In genomic region chr11:86818466-86819282, GRCh38 we compare ENCODE assay signal across 8 cellular contexts. TPM values are rescaled to one million over a fixed set of nuclear protein-coding genes. Genes with fewer than 3 reads are reported as not detected.
DNase-seq lines count a peak whose midpoint lies in the region; ATAC-seq and TF ChIP-seq lines count a peak whose summit lies in the region.

No MANE protein-coding gene starts in this region.

- H3K4me3 Mint-ChIP-seq in CD4-positive, CD25-positive, alpha-beta regulatory T cell, result no peak overlapping the region

- H3K27me3 Mint-ChIP-seq in CD4-positive, CD25-positive, alpha-beta regulatory T cell, result peaks cover 13% of the 10 kb centered on the region

- TF ChIP-seq CTCF in fibroblast of the aortic adventitia (IDR thresholded peaks at IDR 0.05; ENCODE audit: insufficient read depth, low read length), result peak; percentile 47
- peak; percentile 37 to 89 (median 87) for TF ChIP-seq CTCF in ovary (IDR thresholded peaks at IDR 0.05)

- H3K27ac ChIP-seq in CD4-positive, CD25-positive, alpha-beta regulatory T cell (ENCODE audit: insufficient read depth, low read length, poor library complexity, severe bottlenecking), result no peak overlapping the region
- H3K27ac ChIP-seq in ovary, result no peak overlapping the region

- H3K4me3 ChIP-seq in CD4-positive, CD25-positive, alpha-beta regulatory T cell (ENCODE audit: low read depth, low read length), result no peak overlapping the region
- H3K4me3 ChIP-seq in fibroblast of the aortic adventitia (ENCODE audit: low read depth, low read length) (no peak overlapping the region), ovary (no peak overlapping the region)

- no peak for TF ChIP-seq POLR2A in ovary (IDR thresholded peaks at IDR 0.05)

- no peaks in the 10 kb centered on the region for H3K36me3 ChIP-seq in CD4-positive, CD25-positive, alpha-beta regulatory T cell (ENCODE audit: control insufficient read depth, insufficient read depth, low read length)
- no peaks in the 10 kb centered on the region for H3K36me3 ChIP-seq in ovary

- no peak for TF ChIP-seq EP300 in ovary (IDR thresholded peaks at IDR 0.05)

- peaks cover 0 to 6% (median 0%) of the 10 kb centered on the region in 7 donors for H3K9me3 Mint-ChIP-seq in CD4-positive, CD25-positive, alpha-beta regulatory T cell

- peaks cover 11% of the 10 kb centered on the region for H3K27me3 ChIP-seq in CD4-positive, CD25-positive, alpha-beta regulatory T cell (ENCODE audit: control insufficient read depth, insufficient read depth, low read length)
- no peaks in the 10 kb centered on the region for H3K27me3 ChIP-seq in ovary

- DNase-seq in CD4-positive, CD25-positive, alpha-beta regulatory T cell, result peak in 2 of 3 donors; percentile 37 to 60
- DNase-seq in NCI-H1436 (lab: John Stamatoyannopoulos, UW), result peak; percentile 66
- peak; percentile 91 for DNase-seq in fibroblast of the aortic adventitia (ENCODE audit: low read depth)
- DNase-seq in ovary, result no peak
- no peak for DNase-seq in T-helper 9 cell

- peaks cover 0 to 3% (median 0%) of the 10 kb centered on the region in 4 donors for H3K4me1 Mint-ChIP-seq in CD4-positive, CD25-positive, alpha-beta regulatory T cell

- WGBS in ovary, 3 donors, result 26 to 28% (median 28%) methylated on average over 11 of the region's 11 CpGs

- H3K4me1 ChIP-seq in CD4-positive, CD25-positive, alpha-beta regulatory T cell (ENCODE audit: control insufficient read depth, insufficient read depth, low read length, poor library complexity, severe bottlenecking), result no peaks in the 10 kb centered on the region
- peaks cover 1% of the 10 kb centered on the region for H3K4me1 ChIP-seq in ovary (ENCODE audit: insufficient read depth)

- H3K27ac Mint-ChIP-seq in CD4-positive, CD25-positive, alpha-beta regulatory T cell, result no peak overlapping the region

- no peaks in the 10 kb centered on the region for H3K36me3 Mint-ChIP-seq in CD4-positive, CD25-positive, alpha-beta regulatory T cell

- intact Hi-C loops in ovary (cut with DNase I), result loop anchor here (2.0 to 10.0 kb wide), 4 partner anchors 211 to 884 kb away; no protein-coding TSS in a partner anchor

- no peak for ATAC-seq in CD4-positive, CD25-positive, alpha-beta regulatory T cell (ENCODE audit: low read depth in 2 of 2)
- ATAC-seq in GM21723 (IDR thresholded peaks at IDR 0.05; ENCODE audit: unreplicated experiment) (peak; percentile 56), SK-N-SH treated with all-trans-retinoic acid at 6 μM for 48 hours (peak; percentile 51), esophagus mucosa (no peak)

- no peaks in the 10 kb centered on the region for H3K9me3 ChIP-seq in CD4-positive, CD25-positive, alpha-beta regulatory T cell (ENCODE audit: control insufficient read depth in 2 of 2, low read length in 2 of 2)
- H3K9me3 ChIP-seq in ovary, result no peaks in the 10 kb centered on the region

TF ChIP-seq in SK-N-SH treated with all-trans-retinoic acid at 6 μM for 48 hours, 23 proteins besides CTCF, POLR2A, EP300 and RAD21:
- no peak for TF ChIP-seq ZC3H10 (CRISPR knock-in tag; IDR thresholded peaks at IDR 0.05)
- no peak for TF ChIP-seq ZNF565 (CRISPR knock-in tag; conservative IDR thresholded peaks at IDR 0.05; ENCODE audit: low read depth)
- peak; percentile 55 for TF ChIP-seq ISL1 (CRISPR knock-in tag; IDR thresholded peaks at IDR 0.05)
- TF ChIP-seq ARNTL (CRISPR knock-in tag; IDR thresholded peaks at IDR 0.05; ENCODE audit: borderline replicate concordance, low read depth), result no peak
TF ChIP-seq in SK-N-SH treated with all-trans-retinoic acid at 6 μM for 48 hours: peak in this region for 1.

RNA-seq across cellular contexts. Expression of gene PRSS23, which starts 18.3 kb away (rescaled TPM):
- not detected for total RNA-seq in CD4-positive, CD25-positive, alpha-beta regulatory T cell
- under 1 TPM in 2 of 4 donors, not detected in 2; 0.15 to 0.20 TPM for polyA plus RNA-seq in CD4-positive, CD25-positive, alpha-beta regulatory T cell
- total RNA-seq in fibroblast of the aortic adventitia (ENCODE audit: low replicate concordance), result 132 and 410 TPM in 2 replicates
- 10 to 100 TPM; 13.5 to 62.1 (median 29.5) TPM for total RNA-seq in ovary
- 100 to 1,000 TPM in 1 of 2 donors, 10 to 100 TPM in 1; 54.4 to 129 TPM for polyA plus RNA-seq in ovary
- total RNA-seq in esophagus mucosa, result 11.6 TPM

Comparison
In these comparisons a context has a peak if more than half of its experiments do, and no peak if none do; other contexts are left out.
1. ATAC-seq: peak in GM21723 (single experiment) and SK-N-SH treated with all-trans-retinoic acid at 6 μM for 48 hours (single experiment); none in CD4-positive, CD25-positive, alpha-beta regulatory T cell (0 of 2) and esophagus mucosa (single experiment).
2. DNase-seq: peak in CD4-positive, CD25-positive, alpha-beta regulatory T cell (2 of 3), NCI-H1436 (single experiment) and fibroblast of the aortic adventitia (single experiment); none in ovary (0 of 5) and T-helper 9 cell (single experiment).
3. RNA of gene PRSS23, which starts 18.3 kb away (total RNA-seq): 132 to 410 TPM in fibroblast of the aortic adventitia, 13.5 to 62.1 TPM in ovary and 11.6 TPM in esophagus mucosa (single experiment); not detected in CD4-positive, CD25-positive, alpha-beta regulatory T cell (single experiment); every median in the first group is over 10 times any median in the second.